Comparison of ENCODE assay signal across 11 cellular contexts in genomic region chr3:100104817-100105413, GRCh38. TPM values are rescaled to one million over a fixed set of nuclear protein-coding genes. Genes with fewer than 3 reads are reported as not detected.
DNase-seq lines count a peak whose midpoint lies in the region; ATAC-seq and TF ChIP-seq lines count a peak whose summit lies in the region.
"Had no signal": no experiment of that assay in that cellular context is flagged by ENCODE, and none has a peak within 500 bp of the region (broad histone marks: within the 10 kb centered on the region; RNA-seq: fewer than 3 reads in every experiment).

No MANE protein-coding gene starts in this region.

- peaks cover 20% of the 10 kb centered on the region for H3K36me3 Mint-ChIP-seq in activated CD4-positive, alpha-beta T cell treated with anti-CD3 and anti-CD28 coated beads, Interleukin-2, amount 10 ng/mL, durations not matched to agents 24 days and 14 days (ENCODE audit: low read depth)
- peaks cover 1% of the 10 kb centered on the region for H3K36me3 Mint-ChIP-seq in chondrocyte (ENCODE audit: low read depth)
- H3K36me3 Mint-ChIP-seq in stimulated activated effector memory CD8-positive, alpha-beta T cell treated with anti-CD3 and anti-CD28 coated beads, Interleukin-12 subunit alpha, Interleukin-12 subunit beta, amount 100 ng/mL, for 72 hours = no peaks in the 10 kb centered on the region

- no peaks in the 10 kb centered on the region for H3K9me3 ChIP-seq in OCI-LY3 (ENCODE audit: insufficient read depth, low read length)

- H2AFZ ChIP-seq in OCI-LY3 (ENCODE audit: low read depth, low read length) = no peak overlapping the region

- H3K9ac ChIP-seq in OCI-LY3 (ENCODE audit: low read length) = peak overlapping the region; percentile 17; the same call in 1 of the 2 replicates

- H3K4me3 ChIP-seq in OCI-LY3 (ENCODE audit: low read length) = peak overlapping the region; percentile 13; the same call in 1 of the 2 replicates

- no peaks in the 10 kb centered on the region for H3K79me2 ChIP-seq in OCI-LY3 (ENCODE audit: low read length)

- peak overlapping the region; percentile 49 for H3K27ac ChIP-seq in OCI-LY3 (ENCODE audit: low read length)

- peaks cover 3% of the 10 kb centered on the region for H3K36me3 ChIP-seq in OCI-LY3 (replicated peaks; ENCODE audit: low read depth, low read length)

- DNase-seq in activated CD4-positive, alpha-beta T cell treated with anti-CD3 and anti-CD28 coated beads, Interleukin-2, amount 10 ng/mL, durations not matched to agents 24 days and 14 days = no peak
- no peak for DNase-seq in activated CD4-positive, alpha-beta T cell treated with anti-CD3 and anti-CD28 coated beads for 48 hours
- DNase-seq in chondrocyte (ENCODE audit: low spot score) (no peak), activated gamma-delta T cell (lab: John Stamatoyannopoulos, UW) (no peak)
- DNase-seq in stimulated activated effector memory CD8-positive, alpha-beta T cell treated with anti-CD3 and anti-CD28 coated beads, Interleukin-12 subunit alpha, Interleukin-12 subunit beta, amount 100 ng/mL, for 72 hours (ENCODE audit: low spot score in 2 of 2) = no peak
- DNase-seq: activated CD4-positive, CD25-positive, alpha-beta regulatory T cell; amniotic stem cell had no signal

- intact Hi-C loops in activated CD4-positive, alpha-beta T cell treated with anti-CD3 and anti-CD28 coated beads, Interleukin-2, amount 10 ng/mL, durations not matched to agents 24 days and 14 days (cut with micrococcal nuclease) = loop anchor here (2.0 kb wide), 1 partner anchor 16 kb away; no protein-coding TSS in a partner anchor

- H3K4me1 ChIP-seq in OCI-LY3 (ENCODE audit: low read length) = peaks cover 38% of the 10 kb centered on the region

- no peak for ATAC-seq in stimulated activated effector memory CD8-positive, alpha-beta T cell treated with anti-CD3 and anti-CD28 coated beads, Interleukin-12 subunit alpha, Interleukin-12 subunit beta, amount 100 ng/mL, for 72 hours
- ATAC-seq in GM19463 (IDR thresholded peaks at IDR 0.05; ENCODE audit: unreplicated experiment) = no peak
- no peak for ATAC-seq in HG03378 (IDR thresholded peaks at IDR 0.05; ENCODE audit: unreplicated experiment)
- ATAC-seq: Right ventricle myocardium inferior had no signal

- no peaks in the 10 kb centered on the region for H3K27me3 Mint-ChIP-seq in activated CD4-positive, alpha-beta T cell treated with anti-CD3 and anti-CD28 coated beads, Interleukin-2, amount 10 ng/mL, durations not matched to agents 24 days and 14 days
- no peaks in the 10 kb centered on the region for H3K27me3 Mint-ChIP-seq in chondrocyte (ENCODE audit: low read depth)

- H3K4me2 ChIP-seq in OCI-LY3 (ENCODE audit: low read length) = peak overlapping the region; percentile 57

- H4K20me1 ChIP-seq in OCI-LY3 (ENCODE audit: insufficient read depth, low read length) = no peaks in the 10 kb centered on the region

- H3K4me1 Mint-ChIP-seq in activated CD4-positive, alpha-beta T cell treated with anti-CD3 and anti-CD28 coated beads, Interleukin-2, amount 10 ng/mL, durations not matched to agents 24 days and 14 days = peaks cover 43% of the 10 kb centered on the region
- H3K4me1 Mint-ChIP-seq in chondrocyte (ENCODE audit: low read depth) = peaks cover 81% of the 10 kb centered on the region
- H3K4me1 Mint-ChIP-seq in stimulated activated effector memory CD8-positive, alpha-beta T cell treated with anti-CD3 and anti-CD28 coated beads, Interleukin-12 subunit alpha, Interleukin-12 subunit beta, amount 100 ng/mL, for 72 hours = peaks cover 27% of the 10 kb centered on the region

- no peak overlapping the region for H3K4me3 Mint-ChIP-seq in activated CD4-positive, alpha-beta T cell treated with anti-CD3 and anti-CD28 coated beads, Interleukin-2, amount 10 ng/mL, durations not matched to agents 24 days and 14 days
- H3K4me3 Mint-ChIP-seq in chondrocyte (ENCODE audit: unreplicated experiment) = no peak overlapping the region
- no peak overlapping the region for H3K4me3 Mint-ChIP-seq in stimulated activated effector memory CD8-positive, alpha-beta T cell treated with anti-CD3 and anti-CD28 coated beads, Interleukin-12 subunit alpha, Interleukin-12 subunit beta, amount 100 ng/mL, for 72 hours

- H3K9me3 Mint-ChIP-seq in activated CD4-positive, alpha-beta T cell treated with anti-CD3 and anti-CD28 coated beads, Interleukin-2, amount 10 ng/mL, durations not matched to agents 24 days and 14 days = peaks cover 15% of the 10 kb centered on the region
- H3K9me3 Mint-ChIP-seq in chondrocyte (ENCODE audit: low read depth) = peaks cover 3% of the 10 kb centered on the region
- peaks cover 3% of the 10 kb centered on the region for H3K9me3 Mint-ChIP-seq in stimulated activated effector memory CD8-positive, alpha-beta T cell treated with anti-CD3 and anti-CD28 coated beads, Interleukin-12 subunit alpha, Interleukin-12 subunit beta, amount 100 ng/mL, for 72 hours

- peak overlapping the region; percentile 86 for H3K27ac Mint-ChIP-seq in activated CD4-positive, alpha-beta T cell treated with anti-CD3 and anti-CD28 coated beads, Interleukin-2, amount 10 ng/mL, durations not matched to agents 24 days and 14 days
- H3K27ac Mint-ChIP-seq in chondrocyte (ENCODE audit: unreplicated experiment) = peak overlapping the region; percentile 94
- peak overlapping the region; percentile 76 for H3K27ac Mint-ChIP-seq in stimulated activated effector memory CD8-positive, alpha-beta T cell treated with anti-CD3 and anti-CD28 coated beads, Interleukin-12 subunit alpha, Interleukin-12 subunit beta, amount 100 ng/mL, for 72 hours

- TF ChIP-seq CTCF in OCI-LY3 (IDR thresholded peaks at IDR 0.05; ENCODE audit: low read depth, low read length) (no peak), chondrocyte (IDR thresholded peaks at IDR 0.05) (no peak)

- H3K27me3 ChIP-seq in OCI-LY3 (ENCODE audit: low read depth, low read length) = no peaks in the 10 kb centered on the region

RNA-seq across cellular contexts. Expression of gene FILIP1L, which starts 9.4 kb away (rescaled TPM):
- total RNA-seq in activated CD4-positive, alpha-beta T cell treated with anti-CD3 and anti-CD28 coated beads, Interleukin-2, amount 10 ng/mL, durations not matched to agents 24 days and 14 days = 1.2 and 1.4 TPM in 2 replicates
- total RNA-seq in chondrocyte = 61.9 to 122 TPM (median 119 TPM) in 3 replicates

Comparison
In these comparisons a context has a peak if more than half of its experiments do, and no peak if none do; other contexts are left out.
1. RNA of gene FILIP1L, which starts 9.4 kb away (total RNA-seq): 61.9 to 122 TPM in chondrocyte; 1.2 to 1.4 TPM in activated CD4-positive, alpha-beta T cell treated with anti-CD3 and anti-CD28 coated beads, Interleukin-2, amount 10 ng/mL, durations not matched to agents 24 days and 14 days; every median in the first group is over 10 times any median in the second.
2. Peak in every context shown above with its lines, with median percentiles within 50 percentile points of each other: H3K27ac Mint-ChIP-seq.